In genomic region chr5:82815871-82816270, GRCh38 we compare ENCODE assay signal across 29 cellular contexts.
A peak's percentile ranks its signal among the peaks of the same experiment; 100 is the strongest.
DNase-seq lines count a peak whose midpoint lies in the region; ATAC-seq and TF ChIP-seq lines count a peak whose summit lies in the region.
"Had no signal": no experiment of that assay in that cellular context is flagged by ENCODE, and none has a peak within 500 bp of the region (broad histone marks: within the 10 kb centered on the region; RNA-seq: fewer than 3 reads in every experiment).

No MANE protein-coding gene starts in this region.

- H3K9me3 ChIP-seq in adipocyte (ENCODE audit: control insufficient read depth, low read length), result no peaks in the 10 kb centered on the region
- no peaks in the 10 kb centered on the region for H3K9me3 ChIP-seq in fibroblast of lung (ENCODE audit: control insufficient read depth, insufficient read depth, low read depth, low read length)
- H3K9me3 ChIP-seq in suprapubic skin, result no peaks in the 10 kb centered on the region
- H3K9me3 ChIP-seq: pancreas, Peyer's patch had no signal

- TF ChIP-seq EP300 in suprapubic skin (IDR thresholded peaks at IDR 0.05), result no peak

- H3K27ac ChIP-seq in fibroblast of lung (ENCODE audit: insufficient read depth, low read length), result no peak overlapping the region
- no peak overlapping the region for H3K27ac ChIP-seq in suprapubic skin
- H3K27ac ChIP-seq: 22Rv1, hepatocyte, pancreas, Peyer's patch had no signal

- H3K79me2 ChIP-seq in fibroblast of lung (ENCODE audit: control insufficient read depth, insufficient read depth, low read length), result no peaks in the 10 kb centered on the region
- H3K79me2 ChIP-seq: hepatocyte had no signal

- TF ChIP-seq CTCF in fibroblast of lung (conservative IDR thresholded peaks at IDR 0.05 in 1 of 2, IDR thresholded peaks at IDR 0.05 in 1 of 2; ENCODE audit: low read depth in 1 of 2, low read length in 2 of 2) (no peak), suprapubic skin (IDR thresholded peaks at IDR 0.05) (no peak)

- 39% methylated on average over 1 of the region's 1 CpG for WGBS in suprapubic skin

- no peak overlapping the region for H3K4me2 ChIP-seq in fibroblast of lung (ENCODE audit: extremely low read depth, insufficient read depth, low read length)
- H3K4me2 ChIP-seq: hepatocyte had no signal

- no peak overlapping the region for H2AFZ ChIP-seq in fibroblast of lung (ENCODE audit: low read length)
- H2AFZ ChIP-seq: hepatocyte had no signal

- H3K9ac ChIP-seq in adipocyte (ENCODE audit: low read length) (no peak overlapping the region), fibroblast of lung (ENCODE audit: insufficient read depth, low read length) (no peak overlapping the region)

- peaks cover 37% of the 10 kb centered on the region for H3K4me1 ChIP-seq in adipocyte (ENCODE audit: control insufficient read depth, insufficient read depth, low read length)
- H3K4me1 ChIP-seq in fibroblast of lung (ENCODE audit: control insufficient read depth, extremely low read depth, insufficient read depth, low read length), result no peaks in the 10 kb centered on the region
- no peaks in the 10 kb centered on the region for H3K4me1 ChIP-seq in suprapubic skin
- H3K4me1 ChIP-seq: pancreas, Peyer's patch had no signal

- H3K36me3 ChIP-seq in adipocyte (ENCODE audit: control insufficient read depth, insufficient read depth, low read length, severe bottlenecking) (no peaks in the 10 kb centered on the region), fibroblast of lung (ENCODE audit: control insufficient read depth, insufficient read depth, low read length) (no peaks in the 10 kb centered on the region), suprapubic skin (no peaks in the 10 kb centered on the region)
- H3K36me3 ChIP-seq: pancreas, Peyer's patch had no signal

- H4K20me1 ChIP-seq in fibroblast of lung (ENCODE audit: control insufficient read depth, extremely low read depth, insufficient read depth, low read length), result no peaks in the 10 kb centered on the region

- H3K4me3 ChIP-seq in adipocyte (ENCODE audit: low read length) (no peak overlapping the region), fibroblast of lung (replicated peaks in 1 of 4; ENCODE audit: control extremely low read depth in 1 of 4, insufficient read depth in 1 of 4, low read depth in 3 of 4, low read length in 4 of 4) (no peak overlapping the region), suprapubic skin (no peak overlapping the region)
- H3K4me3 ChIP-seq: hepatocyte, pancreas, Peyer's patch had no signal

- H3K27me3 ChIP-seq in adipocyte (replicated peaks; ENCODE audit: control insufficient read depth, insufficient read depth, low read length) (no peaks in the 10 kb centered on the region), fibroblast of lung (ENCODE audit: control insufficient read depth, insufficient read depth, low read length) (no peaks in the 10 kb centered on the region), suprapubic skin (no peaks in the 10 kb centered on the region)
- H3K27me3 ChIP-seq: hepatocyte, pancreas, Peyer's patch had no signal

- no peak for ATAC-seq in GM21529 (IDR thresholded peaks at IDR 0.05; ENCODE audit: unreplicated experiment)
- ATAC-seq in HG03565 (IDR thresholded peaks at IDR 0.05; ENCODE audit: unreplicated experiment), result no peak
- ATAC-seq: activated CD8-positive, alpha-beta T cell treated with anti-CD3 and anti-CD28 coated beads for 36 hours; pancreas had no signal

- DNase-seq in DMS53 (lab: John Stamatoyannopoulos, UW) (peak; percentile 5), DMS53 treated with DMSO at 0.1 percent for 48 hours (lab: John Stamatoyannopoulos, UW; ENCODE audit: unreplicated experiment) (no peak), adipocyte (ENCODE audit: low read depth) (peak; percentile 53), fibroblast of lung (ENCODE audit: low read depth in 2 of 2) (peak; percentile 51 to 57), non-pigmented ciliary epithelial cell (ENCODE audit: low read depth) (peak; percentile 17), suprapubic skin (ENCODE audit: low spot score in 2 of 2) (no peak)
- DNase-seq: activated CD8-positive, alpha-beta memory T cell treated with anti-CD3 and anti-CD28 coated beads, Interleukin-2, amount 50 U/mL, for 48 hours; activated CD8-positive, alpha-beta T cell treated with anti-CD3 and anti-CD28 coated beads for 36 hours; activated naive CD4-positive, alpha-beta T cell treated with anti-CD3 and anti-CD28 coated beads, Interleukin-2, amount 10 ng/mL, durations not matched to agents 7 days and 5 days; amygdala; C1 segment of cervical spinal cord; caudate nucleus; COR-L47; DMS79 treated with DMSO at 0.1 percent for 48 hours; GDM1; H9; KBM-7; NCI-H1417 treated with DMSO at 0.1 percent for 48 hours; NCI-H2029 treated with DMSO at 0.1 percent for 48 hours; NCI-H2227 treated with DMSO at 0.1 percent for 48 hours; pancreas; Peyer's patch; small intestine; stimulated activated naive CD4-positive, alpha-beta T cell; SW 1271 had no signal

- no peak for TF ChIP-seq POLR2A in suprapubic skin (IDR thresholded peaks at IDR 0.05)

Comparison
In these comparisons a context has a peak if more than half of its experiments do, and no peak if none do; other contexts are left out.
1. DNase-seq: peak in DMS53 (single experiment), adipocyte (single experiment), fibroblast of lung (2 of 2) and non-pigmented ciliary epithelial cell (single experiment); none in DMS53 treated with DMSO at 0.1 percent for 48 hours (single experiment) and suprapubic skin (0 of 2).